7 cellular contexts compared by ENCODE assay signal in the genomic region with DNA sequence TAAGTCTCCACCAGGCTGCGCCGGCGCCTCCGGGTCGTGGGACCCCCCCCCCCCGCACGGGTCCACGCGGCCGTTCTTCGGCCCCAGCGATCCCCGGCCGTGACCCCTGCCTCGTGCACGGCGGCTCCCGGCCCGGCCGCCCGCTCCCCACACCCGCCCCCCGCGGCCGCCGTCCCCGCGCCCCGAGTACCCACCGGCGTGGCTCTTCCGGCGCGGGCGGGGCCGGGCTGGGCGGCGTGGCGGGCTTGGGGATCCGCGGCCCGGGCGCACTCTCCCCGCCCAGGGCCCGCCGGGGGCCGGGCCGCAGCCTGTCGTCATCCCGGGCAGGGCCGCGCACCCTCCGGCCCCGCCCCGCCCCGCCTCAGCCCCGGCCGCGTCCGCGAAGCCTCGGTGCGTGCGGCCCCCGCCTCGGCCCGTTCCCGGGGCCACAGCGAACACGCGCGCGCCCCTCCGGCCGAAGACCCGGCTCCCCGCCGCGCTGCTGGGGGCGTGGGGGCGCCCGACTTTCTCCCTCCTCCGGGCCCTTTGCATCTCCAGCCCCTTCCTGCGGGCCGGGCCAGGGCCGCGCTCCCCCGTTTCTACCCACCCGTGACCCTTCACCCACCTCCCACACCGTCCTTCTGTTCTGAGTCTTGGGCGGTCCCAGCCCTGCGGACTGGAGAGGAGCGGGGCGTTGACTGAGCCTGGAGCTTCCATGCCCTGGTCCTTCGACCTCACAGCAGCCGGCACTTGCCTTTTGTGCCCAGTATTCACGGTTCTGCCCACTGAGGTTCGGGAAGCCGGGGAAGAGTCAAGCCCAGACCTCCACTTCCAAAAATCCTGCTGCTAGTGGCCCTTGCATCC. TPM values are rescaled to one million over a fixed set of nuclear protein-coding genes. Genes with fewer than 3 reads are reported as not detected.
A peak's percentile ranks its signal among the peaks of the same experiment; 100 is the strongest.
DNase-seq lines count a peak whose midpoint lies in the region; ATAC-seq and TF ChIP-seq lines count a peak whose summit lies in the region.

No MANE protein-coding gene starts in this region.

- H3K4me1 Mint-ChIP-seq in GM23338: peaks cover 30% of the 10 kb centered on the region

- peak overlapping the region; percentile 34 for H3K9ac ChIP-seq in rectal smooth muscle tissue (ENCODE audit: low read length)

- H3K4me3 Mint-ChIP-seq in GM23338: peak overlapping the region; percentile 89

- no peak for TF ChIP-seq CTCF in GM06990 (IDR thresholded peaks at IDR 0.05; ENCODE audit: insufficient read depth, low read length, poor library complexity, severe bottlenecking)
- no peak for TF ChIP-seq CTCF in GM23338 (conservative IDR thresholded peaks at IDR 0.05; ENCODE audit: low read depth in 2 of 2)

- H3K9me3 Mint-ChIP-seq in GM23338: no peaks in the 10 kb centered on the region; the same call in 1 of the 3 replicates

- H3K27ac ChIP-seq in GM23338 (ENCODE audit: low read depth): no peak overlapping the region
- peak overlapping the region; percentile 81 for H3K27ac ChIP-seq in rectal smooth muscle tissue (ENCODE audit: low read depth, low read length)

- peak overlapping the region; percentile 84 for H3K4me3 ChIP-seq in GM06990 (replicated peaks; ENCODE audit: low read depth, low read length)
- peak overlapping the region; percentile 90 for H3K4me3 ChIP-seq in GM23338
- H3K4me3 ChIP-seq in rectal smooth muscle tissue (ENCODE audit: low read length): peak overlapping the region; percentile 72

- H4K20me1 ChIP-seq in GM23338 (replicated peaks; ENCODE audit: insufficient read depth): no peaks in the 10 kb centered on the region; the same call in 1 of the 2 replicates

- H3K4me1 ChIP-seq in GM23338 (ENCODE audit: insufficient read depth): peaks cover 12% of the 10 kb centered on the region
- peaks cover 38% of the 10 kb centered on the region for H3K4me1 ChIP-seq in rectal smooth muscle tissue (ENCODE audit: control insufficient read depth, insufficient read depth, low read length)

- no peaks in the 10 kb centered on the region for H3K36me3 Mint-ChIP-seq in GM23338 (ENCODE audit: low read depth)

- peaks cover 8% of the 10 kb centered on the region; the same call in 1 of the 2 replicates for H3K79me2 ChIP-seq in GM23338 (replicated peaks; ENCODE audit: insufficient read depth)

- H3K27me3 ChIP-seq in GM06990 (replicated peaks; ENCODE audit: control insufficient read depth, insufficient read depth, low read length) (no peaks in the 10 kb centered on the region), GM23338 (ENCODE audit: insufficient read depth) (peaks cover 37% of the 10 kb centered on the region), rectal smooth muscle tissue (ENCODE audit: control insufficient read depth, insufficient read depth, low read length) (no peaks in the 10 kb centered on the region)

- peaks cover 29% of the 10 kb centered on the region for H3F3A ChIP-seq in GM23338 (replicated peaks; ENCODE audit: low read depth)

- no peak overlapping the region for H3K27ac Mint-ChIP-seq in GM23338

- peak; percentile 7 for ATAC-seq in GM23338

- H3K27me3 Mint-ChIP-seq in GM23338 (ENCODE audit: insufficient read depth, low read depth, poor library complexity): peaks cover 34% of the 10 kb centered on the region

- DNase-seq in GM06990 (ENCODE audit: extremely low read depth, insufficient read length): peak; percentile 68
- peak; percentile 44 for DNase-seq in GM23338 (ENCODE audit: low spot score)
- peak; percentile 37 for DNase-seq in NOMO-1 treated with DMSO at 0.1 percent for 48 hours (lab: John Stamatoyannopoulos, UW; ENCODE audit: unreplicated experiment)
- peak; percentile 37 for DNase-seq in amniotic stem cell (lab: John Stamatoyannopoulos, UW)
- DNase-seq in hepatic stellate cell (ENCODE audit: low spot score): peak; percentile 91
- no peak for DNase-seq in COLO829 (ENCODE audit: low spot score)

- H3K9me2 ChIP-seq in GM23338 (ENCODE audit: insufficient read depth): no peaks in the 10 kb centered on the region

- peak overlapping the region; percentile 96 for H3K4me2 ChIP-seq in GM23338

- H3K36me3 ChIP-seq in GM06990 (ENCODE audit: control insufficient read depth, insufficient read depth, low read length) (peaks cover 3% of the 10 kb centered on the region), GM23338 (ENCODE audit: insufficient read depth) (no peaks in the 10 kb centered on the region), rectal smooth muscle tissue (ENCODE audit: control insufficient read depth, insufficient read depth, low read length) (peaks cover 13% of the 10 kb centered on the region)

- peak overlapping the region; percentile 80 for H2AFZ ChIP-seq in GM23338

TF ChIP-seq in GM23338, 12 proteins besides CTCF, POLR2A, EP300 and RAD21:
- TF ChIP-seq EZH2 (IDR thresholded peaks at IDR 0.05; ENCODE audit: low read depth, unreplicated experiment) (peak; percentile 48), REST (IDR thresholded peaks at IDR 0.05; ENCODE audit: unreplicated experiment) (no peak), ZNF331 (CRISPR knock-in tag; IDR thresholded peaks at IDR 0.05; ENCODE audit: low read depth) (no peak)
TF ChIP-seq in GM23338: peak in this region for 1.

RNA-seq across cellular contexts. Expression of gene MYO1C, which starts 0.9 kb away (rescaled TPM):
- total RNA-seq in GM23338 (2014; rRNA removed; shearing (Covaris generic)): 35.2 and 57.1 TPM in 2 replicates
- polyA plus RNA-seq in GM23338 (2016; fragmentation: Nextera tagmentation; extraction: Ambion mirVana): 12.3 and 13.9 TPM in 2 replicates

RNA-seq across cellular contexts. Expression of gene INPP5K, which starts 24.8 kb away (rescaled TPM):
- total RNA-seq in GM23338 (2014; rRNA removed; shearing (Covaris generic)): 22.5 and 29.7 TPM in 2 replicates
- polyA plus RNA-seq in GM23338 (2016; fragmentation: Nextera tagmentation; extraction: Ambion mirVana): 8.4 TPM in 2 replicates

RNA-seq across cellular contexts. Expression of gene CRK, which starts 35.6 kb away (rescaled TPM):
- 59.8 and 61.1 TPM in 2 replicates for total RNA-seq in GM23338 (2014; rRNA removed; shearing (Covaris generic))
- polyA plus RNA-seq in GM23338 (2016; fragmentation: Nextera tagmentation; extraction: Ambion mirVana): 28.6 and 32.6 TPM in 2 replicates
